Comparison of ENCODE assay signal across 2 cellular contexts in genomic region chr11:3840870-3841425, GRCh38.
A peak's percentile ranks its signal among the peaks of the same experiment; 100 is the strongest.
TF ChIP-seq lines count a peak whose summit lies in the region.

TSS of gene RHOG (minus strand) at chr11:3840959. CDS start at chr11:3828138, 12,821 bp downstream.

TF ChIP-seq in HEK293T, 16 proteins besides CTCF, POLR2A, EP300 and RAD21 (continued from another document):
- no peak for TF ChIP-seq HDGF (IDR thresholded peaks at IDR 0.05; ENCODE audit: borderline replicate concordance)
- no peak for TF ChIP-seq FOXA1 (IDR thresholded peaks at IDR 0.05)
- TF ChIP-seq FOXM1 (IDR thresholded peaks at IDR 0.05; ENCODE audit: borderline replicate concordance): no peak
- TF ChIP-seq TARDBP (IDR thresholded peaks at IDR 0.05): no peak
- no peak for TF ChIP-seq LEF1 (IDR thresholded peaks at IDR 0.05; ENCODE audit: borderline replicate concordance)
- no peak for TF ChIP-seq CTBP1 (IDR thresholded peaks at IDR 0.05; ENCODE audit: borderline replicate concordance)
- no peak for TF ChIP-seq FOXK2 (IDR thresholded peaks at IDR 0.05)
- no peak for TF ChIP-seq ELF4 (IDR thresholded peaks at IDR 0.05)
- no peak for TF ChIP-seq NFRKB (IDR thresholded peaks at IDR 0.05)
- TF ChIP-seq L3MBTL2 (conservative IDR thresholded peaks at IDR 0.05): no peak

TF ChIP-seq in HepG2, 621 proteins besides CTCF, POLR2A, EP300 and RAD21 (continued from another document):
- TF ChIP-seq TRAFD1 (CRISPR knock-in tag; IDR thresholded peaks at IDR 0.05; ENCODE audit: borderline replicate concordance): 0 out of 2 replicates have a peak, but pooled peaks have one; percentile 33
- peak; percentile 16 for TF ChIP-seq CBX1 (IDR thresholded peaks at IDR 0.05; ENCODE audit: low read depth)
- TF ChIP-seq SAP130 (CRISPR knock-in tag; IDR thresholded peaks at IDR 0.05; ENCODE audit: low read depth): peak; percentile 57; the same call in 1 of the 2 replicates
- TF ChIP-seq SP140L (CRISPR knock-in tag; IDR thresholded peaks at IDR 0.05; ENCODE audit: borderline replicate concordance): no peak
- no peak for TF ChIP-seq ZHX2 (IDR thresholded peaks at IDR 0.05; ENCODE audit: low read depth)
- TF ChIP-seq ZHX2 (CRISPR knock-in tag; IDR thresholded peaks at IDR 0.05; ENCODE audit: borderline replicate concordance): no peak
- 0 out of 2 replicates have a peak, but pooled peaks have one; percentile 7 for TF ChIP-seq ZSCAN30 (CRISPR knock-in tag; IDR thresholded peaks at IDR 0.05)
- TF ChIP-seq HNRNPLL (IDR thresholded peaks at IDR 0.05; ENCODE audit: low read depth, low read length, poor library complexity, severe bottlenecking): no peak
- TF ChIP-seq GABPA (IDR thresholded peaks at IDR 0.05; ENCODE audit: low read depth, low read length): peak; percentile 46
- TF ChIP-seq GABPA (CRISPR knock-in tag; IDR thresholded peaks at IDR 0.05; ENCODE audit: low read depth): no peak
- TF ChIP-seq PHF21A (CRISPR knock-in tag; IDR thresholded peaks at IDR 0.05): 0 out of 2 replicates have a peak, but pooled peaks have one; percentile 16
- peak; percentile 14; the same call in 1 of the 2 replicates for TF ChIP-seq ZSCAN21 (CRISPR knock-in tag; IDR thresholded peaks at IDR 0.05; ENCODE audit: borderline replicate concordance)
- TF ChIP-seq KDM1A (CRISPR knock-in tag; IDR thresholded peaks at IDR 0.05): no peak
- TF ChIP-seq SMYD3 (CRISPR knock-in tag; IDR thresholded peaks at IDR 0.05): no peak
- 0 out of 2 replicates have a peak, but pooled peaks have one; percentile 33 for TF ChIP-seq ZNF777 (CRISPR knock-in tag; IDR thresholded peaks at IDR 0.05)
- TF ChIP-seq RBFOX2 (IDR thresholded peaks at IDR 0.05; ENCODE audit: low read depth, low read length): 0 out of 2 replicates have a peak, but pooled peaks have one; percentile 54
- peak; percentile 1 for TF ChIP-seq RBM39 (IDR thresholded peaks at IDR 0.05; ENCODE audit: low read depth, low read length, poor library complexity, severe bottlenecking)
- no peak for TF ChIP-seq ZBTB21 (CRISPR knock-in tag; IDR thresholded peaks at IDR 0.05)
- peak; percentile 57; the same call in 1 of the 2 replicates for TF ChIP-seq SIN3A (IDR thresholded peaks at IDR 0.05; ENCODE audit: borderline replicate concordance, low read depth, low read length)
- TF ChIP-seq ZFX (CRISPR knock-in tag; IDR thresholded peaks at IDR 0.05; ENCODE audit: low read depth): peak; percentile 76
- peak; percentile 59; the same call in 1 of the 2 replicates for TF ChIP-seq ZFY (CRISPR knock-in tag; IDR thresholded peaks at IDR 0.05)
- peak; percentile 4; the same call in 1 of the 2 replicates for TF ChIP-seq ISL2 (CRISPR knock-in tag; IDR thresholded peaks at IDR 0.05)
- no peak for TF ChIP-seq FOXK2 (IDR thresholded peaks at IDR 0.05)
- TF ChIP-seq PATZ1 (CRISPR knock-in tag; IDR thresholded peaks at IDR 0.05): peak; percentile 72
- no peak for TF ChIP-seq ZBTB26 (CRISPR knock-in tag; IDR thresholded peaks at IDR 0.05; ENCODE audit: borderline replicate concordance)
- TF ChIP-seq MAZ (IDR thresholded peaks at IDR 0.05; ENCODE audit: borderline replicate concordance, low read depth, low read length): no peak; the same call in 1 of the 2 replicates
- 0 out of 2 replicates have a peak, but pooled peaks have one; percentile 4 for TF ChIP-seq MAZ (CRISPR knock-in tag; IDR thresholded peaks at IDR 0.05; ENCODE audit: low read depth)
- TF ChIP-seq TAF15 (IDR thresholded peaks at IDR 0.05; ENCODE audit: low read depth, low read length, poor library complexity, severe bottlenecking): peak; percentile 47
- no peak for TF ChIP-seq TRIM22 (IDR thresholded peaks at IDR 0.05)
- no peak for TF ChIP-seq SNAPC4 (CRISPR knock-in tag; IDR thresholded peaks at IDR 0.05)
- TF ChIP-seq PCBP1 (IDR thresholded peaks at IDR 0.05; ENCODE audit: borderline replicate concordance, low read depth, low read length): peak; percentile 67; the same call in 1 of the 2 replicates
- TF ChIP-seq KDM2A (CRISPR knock-in tag; IDR thresholded peaks at IDR 0.05; ENCODE audit: borderline replicate concordance, low read depth): peak; percentile 42; the same call in 1 of the 2 replicates
TF ChIP-seq in HepG2: peak in this region for 27.
